In genomic region chr19:49486710-49487276, GRCh38 we compare ENCODE assay signal across 1 cellular context.
TF ChIP-seq lines count a peak whose summit lies in the region.

No MANE protein-coding gene starts in this region.

TF ChIP-seq in HepG2, 621 proteins besides CTCF, POLR2A, EP300 and RAD21 (continues in another document):
- TF ChIP-seq MXD4 (CRISPR knock-in tag; IDR thresholded peaks at IDR 0.05), result no peak
- no peak for TF ChIP-seq ARNT (IDR thresholded peaks at IDR 0.05)
- 0 out of 2 replicates have a peak, but pooled peaks have one; percentile 6 for TF ChIP-seq BRCA1 (CRISPR knock-in tag; IDR thresholded peaks at IDR 0.05)
- no peak for TF ChIP-seq ZNF484 (CRISPR knock-in tag; IDR thresholded peaks at IDR 0.05; ENCODE audit: borderline replicate concordance, low read depth)
- no peak for TF ChIP-seq ZNF772 (CRISPR knock-in tag; IDR thresholded peaks at IDR 0.05)
- TF ChIP-seq, protein P1, sequence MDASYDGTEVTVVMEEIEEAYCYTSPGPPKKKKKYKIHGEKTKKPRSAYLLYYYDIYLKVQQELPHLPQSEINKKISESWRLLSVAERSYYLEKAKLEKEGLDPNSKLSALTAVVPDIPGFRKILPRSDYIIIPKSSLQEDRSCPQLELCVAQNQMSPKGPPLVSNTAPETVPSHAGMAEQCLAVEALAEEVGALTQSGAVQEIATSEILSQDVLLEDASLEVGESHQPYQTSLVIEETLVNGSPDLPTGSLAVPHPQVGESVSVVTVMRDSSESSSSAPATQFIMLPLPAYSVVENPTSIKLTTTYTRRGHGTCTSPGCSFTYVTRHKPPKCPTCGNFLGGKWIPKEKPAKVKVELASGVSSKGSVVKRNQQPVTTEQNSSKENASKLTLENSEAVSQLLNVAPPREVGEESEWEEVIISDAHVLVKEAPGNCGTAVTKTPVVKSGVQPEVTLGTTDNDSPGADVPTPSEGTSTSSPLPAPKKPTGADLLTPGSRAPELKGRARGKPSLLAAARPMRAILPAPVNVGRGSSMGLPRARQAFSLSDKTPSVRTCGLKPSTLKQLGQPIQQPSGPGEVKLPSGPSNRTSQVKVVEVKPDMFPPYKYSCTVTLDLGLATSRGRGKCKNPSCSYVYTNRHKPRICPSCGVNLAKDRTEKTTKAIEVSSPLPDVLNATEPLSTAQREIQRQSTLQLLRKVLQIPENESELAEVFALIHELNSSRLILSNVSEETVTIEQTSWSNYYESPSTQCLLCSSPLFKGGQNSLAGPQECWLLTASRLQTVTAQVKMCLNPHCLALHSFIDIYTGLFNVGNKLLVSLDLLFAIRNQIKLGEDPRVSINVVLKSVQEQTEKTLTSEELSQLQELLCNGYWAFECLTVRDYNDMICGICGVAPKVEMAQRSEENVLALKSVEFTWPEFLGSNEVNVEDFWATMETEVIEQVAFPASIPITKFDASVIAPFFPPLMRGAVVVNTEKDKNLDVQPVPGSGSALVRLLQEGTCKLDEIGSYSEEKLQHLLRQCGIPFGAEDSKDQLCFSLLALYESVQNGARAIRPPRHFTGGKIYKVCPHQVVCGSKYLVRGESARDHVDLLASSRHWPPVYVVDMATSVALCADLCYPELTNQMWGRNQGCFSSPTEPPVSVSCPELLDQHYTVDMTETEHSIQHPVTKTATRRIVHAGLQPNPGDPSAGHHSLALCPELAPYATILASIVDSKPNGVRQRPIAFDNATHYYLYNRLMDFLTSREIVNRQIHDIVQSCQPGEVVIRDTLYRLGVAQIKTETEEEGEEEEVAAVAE (CRISPR knock-in tag; IDR thresholded peaks at IDR 0.05; ENCODE audit: borderline replicate concordance), result no peak
- TF ChIP-seq, protein P2, sequence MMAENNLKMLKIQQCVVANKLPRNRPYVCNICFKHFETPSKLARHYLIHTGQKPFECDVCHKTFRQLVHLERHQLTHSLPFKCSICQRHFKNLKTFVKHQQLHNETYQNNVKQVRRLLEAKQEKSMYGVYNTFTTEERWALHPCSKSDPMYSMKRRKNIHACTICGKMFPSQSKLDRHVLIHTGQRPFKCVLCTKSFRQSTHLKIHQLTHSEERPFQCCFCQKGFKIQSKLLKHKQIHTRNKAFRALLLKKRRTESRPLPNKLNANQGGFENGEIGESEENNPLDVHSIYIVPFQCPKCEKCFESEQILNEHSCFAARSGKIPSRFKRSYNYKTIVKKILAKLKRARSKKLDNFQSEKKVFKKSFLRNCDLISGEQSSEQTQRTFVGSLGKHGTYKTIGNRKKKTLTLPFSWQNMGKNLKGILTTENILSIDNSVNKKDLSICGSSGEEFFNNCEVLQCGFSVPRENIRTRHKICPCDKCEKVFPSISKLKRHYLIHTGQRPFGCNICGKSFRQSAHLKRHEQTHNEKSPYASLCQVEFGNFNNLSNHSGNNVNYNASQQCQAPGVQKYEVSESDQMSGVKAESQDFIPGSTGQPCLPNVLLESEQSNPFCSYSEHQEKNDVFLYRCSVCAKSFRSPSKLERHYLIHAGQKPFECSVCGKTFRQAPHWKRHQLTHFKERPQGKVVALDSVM (CRISPR knock-in tag; IDR thresholded peaks at IDR 0.05), result peak; percentile 98
- TF ChIP-seq ZNF142 (CRISPR knock-in tag; IDR thresholded peaks at IDR 0.05), result no peak
- no peak for TF ChIP-seq ZNF30 (CRISPR knock-in tag; IDR thresholded peaks at IDR 0.05)
- TF ChIP-seq, protein P3, sequence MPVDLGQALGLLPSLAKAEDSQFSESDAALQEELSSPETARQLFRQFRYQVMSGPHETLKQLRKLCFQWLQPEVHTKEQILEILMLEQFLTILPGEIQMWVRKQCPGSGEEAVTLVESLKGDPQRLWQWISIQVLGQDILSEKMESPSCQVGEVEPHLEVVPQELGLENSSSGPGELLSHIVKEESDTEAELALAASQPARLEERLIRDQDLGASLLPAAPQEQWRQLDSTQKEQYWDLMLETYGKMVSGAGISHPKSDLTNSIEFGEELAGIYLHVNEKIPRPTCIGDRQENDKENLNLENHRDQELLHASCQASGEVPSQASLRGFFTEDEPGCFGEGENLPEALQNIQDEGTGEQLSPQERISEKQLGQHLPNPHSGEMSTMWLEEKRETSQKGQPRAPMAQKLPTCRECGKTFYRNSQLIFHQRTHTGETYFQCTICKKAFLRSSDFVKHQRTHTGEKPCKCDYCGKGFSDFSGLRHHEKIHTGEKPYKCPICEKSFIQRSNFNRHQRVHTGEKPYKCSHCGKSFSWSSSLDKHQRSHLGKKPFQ (CRISPR knock-in tag; IDR thresholded peaks at IDR 0.05; ENCODE audit: insufficient replicate concordance), result no peak
- TF ChIP-seq, protein P4, sequence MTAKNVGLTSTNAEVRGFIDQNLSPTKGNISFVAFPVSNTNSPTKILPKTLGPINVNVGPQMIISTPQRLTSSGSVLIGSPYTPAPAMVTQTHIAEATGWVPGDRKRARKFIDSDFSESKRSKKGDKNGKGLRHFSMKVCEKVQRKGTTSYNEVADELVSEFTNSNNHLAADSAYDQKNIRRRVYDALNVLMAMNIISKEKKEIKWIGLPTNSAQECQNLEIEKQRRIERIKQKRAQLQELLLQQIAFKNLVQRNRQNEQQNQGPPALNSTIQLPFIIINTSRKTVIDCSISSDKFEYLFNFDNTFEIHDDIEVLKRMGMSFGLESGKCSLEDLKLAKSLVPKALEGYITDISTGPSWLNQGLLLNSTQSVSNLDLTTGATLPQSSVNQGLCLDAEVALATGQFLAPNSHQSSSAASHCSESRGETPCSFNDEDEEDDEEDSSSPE (CRISPR knock-in tag; IDR thresholded peaks at IDR 0.05), result no peak
- TF ChIP-seq HNF4G (IDR thresholded peaks at IDR 0.05; ENCODE audit: borderline replicate concordance, low read depth, low read length), result no peak
- TF ChIP-seq HNF4G (CRISPR knock-in tag; IDR thresholded peaks at IDR 0.05; ENCODE audit: borderline replicate concordance, low read depth), result no peak
- TF ChIP-seq KLF12 (CRISPR knock-in tag; IDR thresholded peaks at IDR 0.05; ENCODE audit: borderline replicate concordance), result no peak
- no peak for TF ChIP-seq ZNF292 (CRISPR knock-in tag; IDR thresholded peaks at IDR 0.05; ENCODE audit: borderline replicate concordance, low read depth)
- 0 out of 2 replicates have a peak, but pooled peaks have one; percentile 11 for TF ChIP-seq KDM5B (CRISPR knock-in tag; IDR thresholded peaks at IDR 0.05; ENCODE audit: borderline replicate concordance)
- TF ChIP-seq ZNF839 (CRISPR knock-in tag; IDR thresholded peaks at IDR 0.05; ENCODE audit: borderline replicate concordance), result no peak
- TF ChIP-seq ZNF766 (CRISPR knock-in tag; IDR thresholded peaks at IDR 0.05; ENCODE audit: borderline replicate concordance), result no peak
- TF ChIP-seq, protein P5, sequence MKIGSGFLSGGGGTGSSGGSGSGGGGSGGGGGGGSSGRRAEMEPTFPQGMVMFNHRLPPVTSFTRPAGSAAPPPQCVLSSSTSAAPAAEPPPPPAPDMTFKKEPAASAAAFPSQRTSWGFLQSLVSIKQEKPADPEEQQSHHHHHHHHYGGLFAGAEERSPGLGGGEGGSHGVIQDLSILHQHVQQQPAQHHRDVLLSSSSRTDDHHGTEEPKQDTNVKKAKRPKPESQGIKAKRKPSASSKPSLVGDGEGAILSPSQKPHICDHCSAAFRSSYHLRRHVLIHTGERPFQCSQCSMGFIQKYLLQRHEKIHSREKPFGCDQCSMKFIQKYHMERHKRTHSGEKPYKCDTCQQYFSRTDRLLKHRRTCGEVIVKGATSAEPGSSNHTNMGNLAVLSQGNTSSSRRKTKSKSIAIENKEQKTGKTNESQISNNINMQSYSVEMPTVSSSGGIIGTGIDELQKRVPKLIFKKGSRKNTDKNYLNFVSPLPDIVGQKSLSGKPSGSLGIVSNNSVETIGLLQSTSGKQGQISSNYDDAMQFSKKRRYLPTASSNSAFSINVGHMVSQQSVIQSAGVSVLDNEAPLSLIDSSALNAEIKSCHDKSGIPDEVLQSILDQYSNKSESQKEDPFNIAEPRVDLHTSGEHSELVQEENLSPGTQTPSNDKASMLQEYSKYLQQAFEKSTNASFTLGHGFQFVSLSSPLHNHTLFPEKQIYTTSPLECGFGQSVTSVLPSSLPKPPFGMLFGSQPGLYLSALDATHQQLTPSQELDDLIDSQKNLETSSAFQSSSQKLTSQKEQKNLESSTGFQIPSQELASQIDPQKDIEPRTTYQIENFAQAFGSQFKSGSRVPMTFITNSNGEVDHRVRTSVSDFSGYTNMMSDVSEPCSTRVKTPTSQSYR (CRISPR knock-in tag; IDR thresholded peaks at IDR 0.05; ENCODE audit: borderline replicate concordance), result no peak
- no peak for TF ChIP-seq TFE3 (CRISPR knock-in tag; IDR thresholded peaks at IDR 0.05)
- TF ChIP-seq CREBL2 (CRISPR knock-in tag; IDR thresholded peaks at IDR 0.05; ENCODE audit: borderline replicate concordance), result no peak
- no peak for TF ChIP-seq NFE2L1 (CRISPR knock-in tag; IDR thresholded peaks at IDR 0.05; ENCODE audit: borderline replicate concordance)
- no peak for TF ChIP-seq TCF7 (IDR thresholded peaks at IDR 0.05; ENCODE audit: low read depth)
- TF ChIP-seq ISL2 (CRISPR knock-in tag; IDR thresholded peaks at IDR 0.05), result no peak
- no peak for TF ChIP-seq HIC2 (CRISPR knock-in tag; IDR thresholded peaks at IDR 0.05; ENCODE audit: low read depth)
